In genomic region chr6:135158397-135158796, GRCh38 we compare ENCODE assay signal across 15 cellular contexts. TPM values are rescaled to one million over a fixed set of nuclear protein-coding genes. Genes with fewer than 3 reads are reported as not detected.
DNase-seq lines count a peak whose midpoint lies in the region; ATAC-seq lines count a peak whose summit lies in the region.
"Had no signal": no experiment of that assay in that cellular context is flagged by ENCODE, and none has a peak within 500 bp of the region (broad histone marks: within the 10 kb centered on the region; RNA-seq: fewer than 3 reads in every experiment).

No MANE protein-coding gene starts in this region.

- CTCF ChIA-PET in activated CD8-positive, alpha-beta memory T cell treated with anti-CD3 and anti-CD28 coated beads, Interleukin-2, amount 10 ng/mL, durations not matched to agents 7 days and 5 days (lab: Charles Lee): interaction anchor here (1.4 to 6.0 kb wide), 6 partner anchors 12 to 39 kb away, joined by 3 to 36 read pairs (median 8); partner anchors contain the start of gene MYB

- H3K27ac Mint-ChIP-seq in activated CD8-positive, alpha-beta memory T cell treated with anti-CD3 and anti-CD28 coated beads, Interleukin-2, amount 10 ng/mL, durations not matched to agents 7 days and 5 days: peak overlapping the region; percentile 38
- H3K27ac Mint-ChIP-seq: B cell; CD4-positive, alpha-beta T cell had no signal

- peaks cover 4% of the 10 kb centered on the region for H3K9me3 Mint-ChIP-seq in activated CD8-positive, alpha-beta memory T cell treated with anti-CD3 and anti-CD28 coated beads, Interleukin-2, amount 10 ng/mL, durations not matched to agents 7 days and 5 days (ENCODE audit: low read depth)
- H3K9me3 Mint-ChIP-seq: CD4-positive, alpha-beta T cell had no signal

- no peak for ATAC-seq in activated CD8-positive, alpha-beta memory T cell treated with anti-CD3 and anti-CD28 coated beads, Interleukin-2, amount 10 ng/mL, durations not matched to agents 7 days and 5 days
- ATAC-seq: HepG2 had no signal

- H3K36me3 Mint-ChIP-seq in activated CD8-positive, alpha-beta memory T cell treated with anti-CD3 and anti-CD28 coated beads, Interleukin-2, amount 10 ng/mL, durations not matched to agents 7 days and 5 days: peaks cover 23% of the 10 kb centered on the region

- no peak for DNase-seq in activated CD8-positive, alpha-beta memory T cell treated with anti-CD3 and anti-CD28 coated beads, Interleukin-2, amount 10 ng/mL, durations not matched to agents 7 days and 5 days
- DNase-seq in activated CD8-positive, alpha-beta memory T cell treated with anti-CD3 and anti-CD28 coated beads for 24 hours: no peak
- DNase-seq in Daoy (ENCODE audit: low read depth): peak; percentile 7
- DNase-seq in HT1080 (ENCODE audit: low read depth): peak; percentile 10
- peak; percentile 13 for DNase-seq in renal cortical epithelial cell (ENCODE audit: low read depth)
- DNase-seq in medulla oblongata (ENCODE audit: extremely low spot score): no peak
- no peak for DNase-seq in DMS114 treated with DMSO at 0.1 percent for 48 hours (lab: John Stamatoyannopoulos, UW; ENCODE audit: unreplicated experiment)
- DNase-seq: C1 segment of cervical spinal cord; Calu3; CD4-positive, alpha-beta T cell; DMS 273 treated with DMSO at 0.1 percent for 48 hours; DMS79 treated with DMSO at 0.1 percent for 48 hours; GF-D8 had no signal

- peaks cover 59% of the 10 kb centered on the region for H3K4me1 Mint-ChIP-seq in activated CD8-positive, alpha-beta memory T cell treated with anti-CD3 and anti-CD28 coated beads, Interleukin-2, amount 10 ng/mL, durations not matched to agents 7 days and 5 days

- no peak overlapping the region for H3K4me3 Mint-ChIP-seq in activated CD8-positive, alpha-beta memory T cell treated with anti-CD3 and anti-CD28 coated beads, Interleukin-2, amount 10 ng/mL, durations not matched to agents 7 days and 5 days
- H3K4me3 Mint-ChIP-seq: B cell; CD4-positive, alpha-beta T cell had no signal

- no peaks in the 10 kb centered on the region for H3K27me3 Mint-ChIP-seq in activated CD8-positive, alpha-beta memory T cell treated with anti-CD3 and anti-CD28 coated beads, Interleukin-2, amount 10 ng/mL, durations not matched to agents 7 days and 5 days
- H3K27me3 Mint-ChIP-seq: CD4-positive, alpha-beta T cell had no signal

RNA-seq across cellular contexts. Expression of gene MYB, which starts 22.7 kb away (rescaled TPM):
- total RNA-seq in activated CD8-positive, alpha-beta memory T cell treated with anti-CD3 and anti-CD28 coated beads, Interleukin-2, amount 10 ng/mL, durations not matched to agents 7 days and 5 days: 10 to 100 TPM; 47.0 to 73.6 TPM
- total RNA-seq in Daoy (2014; rRNA removed; shearing (Covaris generic)): 2.7 and 3.3 TPM in 2 replicates
- total RNA-seq in HT1080 (2014; rRNA removed; shearing (Covaris generic)): 0.40 TPM in 2 replicates
- polyA plus RNA-seq in HT1080 (2015; cell fraction: cytosol; rRNA removed): 0.43 and 0.81 TPM in 2 replicates
- 0.93 and 1.2 TPM in 2 replicates for polyA plus RNA-seq in HT1080 (2015; cell fraction: nucleus; rRNA removed)
- 0.87 TPM in 1 of 2 replicates, not detected in the other for total RNA-seq in renal cortical epithelial cell

Comparison
In these comparisons a context has a peak if more than half of its experiments do, and no peak if none do; other contexts are left out.
1. DNase-seq: peak in Daoy (single experiment), HT1080 (single experiment) and renal cortical epithelial cell (single experiment); none in activated CD8-positive, alpha-beta memory T cell treated with anti-CD3 and anti-CD28 coated beads, Interleukin-2, amount 10 ng/mL, durations not matched to agents 7 days and 5 days (single experiment), activated CD8-positive, alpha-beta memory T cell treated with anti-CD3 and anti-CD28 coated beads for 24 hours (single experiment), medulla oblongata (single experiment) and DMS114 treated with DMSO at 0.1 percent for 48 hours (single experiment).
2. RNA of gene MYB, which starts 22.7 kb away (total RNA-seq): 47.0 to 73.6 TPM in activated CD8-positive, alpha-beta memory T cell treated with anti-CD3 and anti-CD28 coated beads, Interleukin-2, amount 10 ng/mL, durations not matched to agents 7 days and 5 days; 2.7 to 3.3 TPM in Daoy, 0.40 TPM in HT1080 and 0.87 TPM in renal cortical epithelial cell; every median in the first group is over 10 times any median in the second.